ENCODE assay signal across 14 cellular contexts in genomic region chr2:207113403-207113802, GRCh38. TPM values are rescaled to one million over a fixed set of nuclear protein-coding genes. Genes with fewer than 3 reads are reported as not detected.
DNase-seq lines count a peak whose midpoint lies in the region; ATAC-seq and TF ChIP-seq lines count a peak whose summit lies in the region.
"Had no signal": no experiment of that assay in that cellular context is flagged by ENCODE, and none has a peak within 500 bp of the region (broad histone marks: within the 10 kb centered on the region; RNA-seq: fewer than 3 reads in every experiment).

No MANE protein-coding gene starts in this region.

- peaks cover 77% of the 10 kb centered on the region for H3K36me3 ChIP-seq in BE2C
- no peaks in the 10 kb centered on the region for H3K36me3 ChIP-seq in breast epithelium
- no peaks in the 10 kb centered on the region for H3K36me3 ChIP-seq in uterus

- H3K4me3 ChIP-seq in BE2C (ENCODE audit: low read depth, low read length) (no peak overlapping the region), breast epithelium (no peak overlapping the region), uterus (no peak overlapping the region)
- H3K4me3 ChIP-seq: MG63 had no signal

- H3K9me3 ChIP-seq in BE2C (no peaks in the 10 kb centered on the region), breast epithelium (no peaks in the 10 kb centered on the region), uterus (no peaks in the 10 kb centered on the region)
- H3K9me3 ChIP-seq: MG63 had no signal

- no peak overlapping the region for H3K27ac ChIP-seq in breast epithelium
- H3K27ac ChIP-seq in uterus = no peak overlapping the region

- TF ChIP-seq POLR2A in breast epithelium (IDR thresholded peaks at IDR 0.05) (no peak), uterus (IDR thresholded peaks at IDR 0.05) (no peak)

- H3K4me1 ChIP-seq in BE2C (peaks cover 24% of the 10 kb centered on the region), breast epithelium (no peaks in the 10 kb centered on the region), uterus (peaks cover 0 to 8% of the 10 kb centered on the region in 2 donors)

- intact Hi-C loops in breast epithelium (cut with DNase I; ENCODE audit: low total_unique reads) = no loop called here
- intact Hi-C loops in uterus (cut with DNase I; ENCODE audit: low total_unique reads) = no loop called here
- intact Hi-C loops in left ventricle myocardium superior (cut with micrococcal nuclease) = no loop called here

- DNase-seq in BE2C (peak; percentile 50), NCI-H1417 treated with DMSO at 0.1 percent for 48 hours (lab: John Stamatoyannopoulos, UW) (peak; percentile 87), SK-N-DZ (ENCODE audit: low spot score) (peak; percentile 92), left kidney (ENCODE audit: low read depth, low spot score) (peak; percentile 46), breast epithelium (ENCODE audit: low spot score in 2 of 2) (no peak), uterus (no peak), left ventricle myocardium superior (no peak), ureter (ENCODE audit: low spot score) (no peak)
- DNase-seq: activated CD4-positive, alpha-beta T cell treated with anti-CD3 and anti-CD28 coated beads, Interleukin-2, amount 50 U/mL, for 4 hours; DMS153; MG63; NK-92 treated with Interleukin-12 subunit alpha and Interleukin-12 subunit beta, amount 100 ng/mL, for 24 hours; T1000 had no signal

- H3K27me3 ChIP-seq in BE2C (no peaks in the 10 kb centered on the region), breast epithelium (no peaks in the 10 kb centered on the region), uterus (no peaks in the 10 kb centered on the region)
- H3K27me3 ChIP-seq: MG63 had no signal

- ATAC-seq in left ventricle myocardium superior = no peak
- ATAC-seq: activated T-helper 17 cell treated with anti-CD3 and anti-CD28 coated beads, Interleukin-2, amount 50 U/mL, for 72 hours had no signal

- TF ChIP-seq CTCF in BE2C (IDR thresholded peaks at IDR 0.05; ENCODE audit: low read depth, low read length) (no peak), breast epithelium (IDR thresholded peaks at IDR 0.05) (no peak), uterus (IDR thresholded peaks at IDR 0.05) (no peak)

RNA-seq across cellular contexts. Expression of gene KLF7, which starts 52.3 kb away (rescaled TPM):
- polyA plus RNA-seq in BE2C (2012; ENCODE audit: insufficient read depth, insufficient read length, low read depth) = 40.8 TPM
- polyA plus RNA-seq in SK-N-DZ (2014; cell fraction: cytosol; rRNA removed) = 18.2 and 23.0 TPM in 2 replicates
- polyA plus RNA-seq in SK-N-DZ (2014; cell fraction: nucleus; rRNA removed) = 9.6 and 24.4 TPM in 2 replicates
- total RNA-seq in breast epithelium = 10 to 100 TPM; 21.0 to 40.7 (median 37.3) TPM
- total RNA-seq in uterus = 10 to 100 TPM; 20.9 to 96.0 (median 39.4) TPM
- total RNA-seq in left ventricle myocardium superior = 22.2 TPM
- 54.7 TPM for total RNA-seq in ureter

Comparison
In these comparisons a context has a peak if more than half of its experiments do, and no peak if none do; other contexts are left out.
1. DNase-seq: peak in BE2C (single experiment), NCI-H1417 treated with DMSO at 0.1 percent for 48 hours (single experiment), SK-N-DZ (single experiment) and left kidney (single experiment); none in breast epithelium (0 of 2), uterus (0 of 2), left ventricle myocardium superior (single experiment) and ureter (single experiment).